ENCODE assay signal across 21 cellular contexts in the genomic region with DNA sequence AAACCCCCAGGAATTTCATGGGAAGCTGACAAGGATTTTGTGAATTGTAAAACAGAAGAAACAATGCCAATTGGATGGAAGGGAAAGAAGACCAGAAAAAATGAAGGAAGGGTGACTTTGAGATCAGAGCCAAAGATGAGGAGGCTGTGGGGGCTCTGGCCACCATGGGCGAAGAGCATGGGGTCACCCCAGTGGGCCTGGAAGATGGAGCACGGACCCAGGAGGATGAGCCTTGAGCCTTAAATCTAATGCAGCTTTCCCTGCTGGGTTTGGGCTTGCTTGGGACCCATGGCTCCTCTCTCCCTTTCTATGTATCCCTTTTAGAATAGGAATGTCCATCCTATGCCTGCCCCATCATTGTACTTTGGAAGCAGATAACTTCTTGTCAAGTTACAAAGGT.
"Had no signal": no experiment of that assay in that cellular context is flagged by ENCODE, and none has a peak within 500 bp of the region (broad histone marks: within the 10 kb centered on the region; RNA-seq: fewer than 3 reads in every experiment).

No MANE protein-coding gene starts in this region.

- H3K36me3 ChIP-seq: adrenal gland had no signal

- H3K4me3 Mint-ChIP-seq: activated CD4-positive, alpha-beta T cell treated with anti-CD3 and anti-CD28 coated beads for 36 hours; activated naive CD8-positive, alpha-beta T cell treated with anti-CD3 and anti-CD28 coated beads, Interleukin-2, amount 10 ng/mL, durations not matched to agents 7 days and 5 days; activated T-cell treated with anti-CD3 and anti-CD28 coated beads, Interleukin-2, amount 50 U/mL, for 4 hours had no signal

- ATAC-seq: activated CD4-positive, alpha-beta T cell treated with anti-CD3 and anti-CD28 coated beads for 36 hours; activated T-cell treated with anti-CD3 and anti-CD28 coated beads, Interleukin-2, amount 50 U/mL, for 4 hours had no signal

- H3K27me3 ChIP-seq: adrenal gland had no signal

- H3K27me3 Mint-ChIP-seq: activated CD4-positive, alpha-beta T cell treated with anti-CD3 and anti-CD28 coated beads for 36 hours; activated naive CD8-positive, alpha-beta T cell treated with anti-CD3 and anti-CD28 coated beads, Interleukin-2, amount 10 ng/mL, durations not matched to agents 7 days and 5 days had no signal

- H3K4me1 ChIP-seq: adrenal gland had no signal

- H3K9me3 ChIP-seq: adrenal gland had no signal

- H2AFZ ChIP-seq: PC-9 had no signal

- H3K4me1 Mint-ChIP-seq: activated CD4-positive, alpha-beta T cell treated with anti-CD3 and anti-CD28 coated beads for 36 hours had no signal

- H3K4me2 ChIP-seq: PC-9 had no signal

- H3K9me3 Mint-ChIP-seq: activated naive CD8-positive, alpha-beta T cell treated with anti-CD3 and anti-CD28 coated beads, Interleukin-2, amount 10 ng/mL, durations not matched to agents 7 days and 5 days; activated T-cell treated with anti-CD3 and anti-CD28 coated beads, Interleukin-2, amount 50 U/mL, for 4 hours; activated T-helper 2 cell treated with anti-CD3 and anti-CD28 coated beads, Interferon-gamma antibody, Interleukin-2, Interleukin-4, amounts not matched to agents 10 μg/mL and 5 μg/mL and 100 μg/mL, durations not matched to agents 14 hours and 24 hours and 36 hours had no signal

- H3K27ac Mint-ChIP-seq: activated CD4-positive, alpha-beta T cell treated with anti-CD3 and anti-CD28 coated beads for 36 hours; activated naive CD8-positive, alpha-beta T cell treated with anti-CD3 and anti-CD28 coated beads, Interleukin-2, amount 10 ng/mL, durations not matched to agents 7 days and 5 days; activated T-helper 2 cell treated with anti-CD3 and anti-CD28 coated beads, Interferon-gamma antibody, Interleukin-2, Interleukin-4, amounts not matched to agents 10 μg/mL and 5 μg/mL and 100 μg/mL, durations not matched to agents 14 hours and 24 hours and 36 hours had no signal

- H3K27ac ChIP-seq: adrenal gland, PC-9, VCaP had no signal

- DNase-seq: activated CD4-positive, alpha-beta T cell treated with anti-CD3 and anti-CD28 coated beads for 36 hours; activated CD4-positive, alpha-beta T cell treated with anti-CD3 and anti-CD28 coated beads, Interleukin-2, amount 50 U/mL, for 4 hours; activated CD8-positive, alpha-beta memory T cell treated with anti-CD3 and anti-CD28 coated beads for 24 hours; activated naive CD4-positive, alpha-beta T cell treated with anti-CD3 and anti-CD28 coated beads, Interleukin-2, amount 50 U/mL, for 16 hours; activated naive CD8-positive, alpha-beta T cell treated with anti-CD3 and anti-CD28 coated beads, Interleukin-2, amount 10 ng/mL, durations not matched to agents 7 days and 5 days; activated T-cell treated with anti-CD3 and anti-CD28 coated beads, Interleukin-2, amount 50 U/mL, for 4 hours; adrenal gland; anterior cingulate cortex; caudate nucleus; Kasumi-1; NCI-H1048; NCI-H146; NCI-H187 treated with DMSO at 0.1 percent for 48 hours; NCI-H2081 treated with DMSO at 0.1 percent for 48 hours; NCI-H446; NCI-H524; PC-9; SHP77 treated with DMSO at 0.1 percent for 48 hours; T-helper 1 cell had no signal

- H3K4me3 ChIP-seq: adrenal gland, PC-9 had no signal
